ENCODE assay signal across 22 cellular contexts in genomic region chr12:42402821-42403411, GRCh38.
"Had no signal": no experiment of that assay in that cellular context is flagged by ENCODE, and none has a peak within 500 bp of the region (broad histone marks: within the 10 kb centered on the region; RNA-seq: fewer than 3 reads in every experiment).

No MANE protein-coding gene starts in this region.

- H3K4me1 Mint-ChIP-seq: activated naive CD8-positive, alpha-beta T cell treated with anti-CD3 and anti-CD28 coated beads, Interleukin-2, amount 10 ng/mL, durations not matched to agents 7 days and 5 days; activated T-helper 17 cell treated with anti-CD3 and anti-CD28 coated beads, Interleukin-2, amount 50 U/mL, for 72 hours; endodermal cell; stimulated activated effector memory CD8-positive, alpha-beta T cell treated with anti-CD3 and anti-CD28 coated beads, Interleukin-12 subunit alpha, Interleukin-12 subunit beta, amount 100 ng/mL, for 72 hours had no signal

- H3K27ac Mint-ChIP-seq: activated CD8-positive, alpha-beta T cell treated with anti-CD3 and anti-CD28 coated beads, Interleukin-2, amount 10 ng/mL, durations not matched to agents 7 days and 5 days; activated naive CD8-positive, alpha-beta T cell treated with anti-CD3 and anti-CD28 coated beads, Interleukin-2, amount 10 ng/mL, durations not matched to agents 7 days and 5 days; activated T-helper 17 cell treated with anti-CD3 and anti-CD28 coated beads, Interleukin-2, amount 50 U/mL, for 72 hours; endodermal cell; memory B cell; stimulated activated effector memory CD8-positive, alpha-beta T cell treated with anti-CD3 and anti-CD28 coated beads, Interleukin-12 subunit alpha, Interleukin-12 subunit beta, amount 100 ng/mL, for 72 hours had no signal

- H3K9me3 ChIP-seq: colonic mucosa, right lobe of liver, stomach, suprapubic skin, tibial nerve, uterus had no signal

- H3K4me1 ChIP-seq: colonic mucosa, foreskin keratinocyte, right lobe of liver, stomach, suprapubic skin, tibial nerve, uterus had no signal

- DNase-seq: activated CD4-positive, alpha-beta T cell treated with anti-CD3 and anti-CD28 coated beads for 1 hour; activated CD4-positive, alpha-beta T cell treated with anti-CD3 and anti-CD28 coated beads, Interleukin-2, amount 50 U/mL, for 1 hour; activated CD8-positive, alpha-beta T cell treated with anti-CD3 and anti-CD28 coated beads, Interleukin-2, amount 10 ng/mL, durations not matched to agents 7 days and 5 days; activated naive CD4-positive, alpha-beta T cell; activated naive CD8-positive, alpha-beta T cell treated with anti-CD3 and anti-CD28 coated beads, Interleukin-2, amount 10 ng/mL, durations not matched to agents 7 days and 5 days; amniotic stem cell; colonic mucosa; endodermal cell; foreskin keratinocyte; left colon; nucleus accumbens; right lobe of liver; stimulated activated CD4-positive, alpha-beta T cell treated with anti-CD3 and anti-CD28 coated beads, Interleukin-2, amount 100 ng/mL, for 24 hours; stomach; T-helper 9 cell; uterus had no signal

- H3K27ac ChIP-seq: colonic mucosa, foreskin keratinocyte, right lobe of liver, skin epidermis, stomach, suprapubic skin, tibial nerve, uterus had no signal

- H3K27me3 ChIP-seq: colonic mucosa, foreskin keratinocyte, right lobe of liver, stomach, suprapubic skin, tibial nerve, uterus had no signal

- H3K4me3 Mint-ChIP-seq: activated CD8-positive, alpha-beta T cell treated with anti-CD3 and anti-CD28 coated beads, Interleukin-2, amount 10 ng/mL, durations not matched to agents 7 days and 5 days; activated naive CD8-positive, alpha-beta T cell treated with anti-CD3 and anti-CD28 coated beads, Interleukin-2, amount 10 ng/mL, durations not matched to agents 7 days and 5 days; activated T-helper 17 cell treated with anti-CD3 and anti-CD28 coated beads, Interleukin-2, amount 50 U/mL, for 72 hours; endodermal cell; memory B cell; stimulated activated effector memory CD8-positive, alpha-beta T cell treated with anti-CD3 and anti-CD28 coated beads, Interleukin-12 subunit alpha, Interleukin-12 subunit beta, amount 100 ng/mL, for 72 hours had no signal

- H3K36me3 ChIP-seq: colonic mucosa, uterus had no signal

- H3K4me3 ChIP-seq: colonic mucosa, right lobe of liver, skin epidermis, stomach, suprapubic skin, tibial nerve, uterus had no signal

- H3K27me3 Mint-ChIP-seq: activated naive CD8-positive, alpha-beta T cell treated with anti-CD3 and anti-CD28 coated beads, Interleukin-2, amount 10 ng/mL, durations not matched to agents 7 days and 5 days; activated T-helper 17 cell treated with anti-CD3 and anti-CD28 coated beads, Interleukin-2, amount 50 U/mL, for 72 hours; memory B cell had no signal

- H3K9me3 Mint-ChIP-seq: activated naive CD8-positive, alpha-beta T cell treated with anti-CD3 and anti-CD28 coated beads, Interleukin-2, amount 10 ng/mL, durations not matched to agents 7 days and 5 days; activated T-helper 17 cell treated with anti-CD3 and anti-CD28 coated beads, Interleukin-2, amount 50 U/mL, for 72 hours; memory B cell; stimulated activated effector memory CD8-positive, alpha-beta T cell treated with anti-CD3 and anti-CD28 coated beads, Interleukin-12 subunit alpha, Interleukin-12 subunit beta, amount 100 ng/mL, for 72 hours had no signal
